9 cellular contexts compared by ENCODE assay signal in genomic region chr3:32420138-32420981, GRCh38. TPM values are rescaled to one million over a fixed set of nuclear protein-coding genes. Genes with fewer than 3 reads are reported as not detected.
A peak's percentile ranks its signal among the peaks of the same experiment; 100 is the strongest.
DNase-seq lines count a peak whose midpoint lies in the region; ATAC-seq and TF ChIP-seq lines count a peak whose summit lies in the region.
"Had no signal": no experiment of that assay in that cellular context is flagged by ENCODE, and none has a peak within 500 bp of the region (broad histone marks: within the 10 kb centered on the region; RNA-seq: fewer than 3 reads in every experiment).

No MANE protein-coding gene starts in this region.

- H3K4me1 ChIP-seq in RWPE2 (ENCODE audit: insufficient read depth, poor library complexity, severe bottlenecking) (peaks cover 37% of the 10 kb centered on the region), endodermal cell (ENCODE audit: control insufficient read depth, insufficient read depth, low read length) (peaks cover 3% of the 10 kb centered on the region)

- H3K27me3 ChIP-seq in RWPE2 (ENCODE audit: insufficient read depth, poor library complexity, severe bottlenecking) = no peaks in the 10 kb centered on the region
- H3K27me3 ChIP-seq in endodermal cell (ENCODE audit: control insufficient read depth, insufficient read depth, low read length, poor library complexity, severe bottlenecking) = no peaks in the 10 kb centered on the region

- H3K4me3 ChIP-seq in RWPE2 (ENCODE audit: severe bottlenecking) (no peak overlapping the region), endodermal cell (ENCODE audit: low read length) (no peak overlapping the region)
- H3K4me3 ChIP-seq: SK-N-MC had no signal

- 78 to 80% methylated on average over 9 to 12 of the region's 12 CpGs for WGBS in endodermal cell (ENCODE audit: insufficient coverage in 1 of 2, insufficient read length in 1 of 2), 2 experiments

- H3K27ac ChIP-seq in C4-2B = 0 out of 2 replicates have a peak overlapping the region, but pooled peaks have one; percentile 5
- H3K27ac ChIP-seq in RWPE2 (ENCODE audit: poor library complexity, severe bottlenecking) = peak overlapping the region; percentile 84
- peak overlapping the region; percentile 52 for H3K27ac ChIP-seq in endodermal cell (ENCODE audit: low read depth, low read length)
- H3K27ac ChIP-seq: SK-N-MC had no signal

- ATAC-seq in GM18867 (IDR thresholded peaks at IDR 0.05; ENCODE audit: unreplicated experiment) (peak; percentile 61), HG03060 (IDR thresholded peaks at IDR 0.05; ENCODE audit: low read depth, unreplicated experiment) (peak; percentile 47), RWPE2 (ENCODE audit: low read depth) (peak; percentile 82)

- H3K27ac Mint-ChIP-seq in endodermal cell = peak overlapping the region; percentile 81
- peak overlapping the region; percentile 79 for H3K27ac Mint-ChIP-seq in neural crest cell (ENCODE audit: unreplicated experiment)

- intact Hi-C loops in posterior vena cava (cut with DNase I) = no loop called here

- peaks cover 15% of the 10 kb centered on the region for H3K4me1 Mint-ChIP-seq in endodermal cell
- peaks cover 61% of the 10 kb centered on the region for H3K4me1 Mint-ChIP-seq in neural crest cell

- H3K9me3 Mint-ChIP-seq in endodermal cell = peaks cover 8% of the 10 kb centered on the region
- peaks cover 8% of the 10 kb centered on the region for H3K9me3 Mint-ChIP-seq in neural crest cell

- H3K36me3 Mint-ChIP-seq in endodermal cell (ENCODE audit: low read depth) = no peaks in the 10 kb centered on the region
- peaks cover 12% of the 10 kb centered on the region for H3K36me3 Mint-ChIP-seq in neural crest cell (ENCODE audit: low read depth)

- TF ChIP-seq CTCF in C4-2B (conservative IDR thresholded peaks at IDR 0.05) (no peak), RWPE2 (IDR thresholded peaks at IDR 0.05; ENCODE audit: poor library complexity, severe bottlenecking) (peak; percentile 36), endodermal cell (conservative IDR thresholded peaks at IDR 0.05) (peak; percentile 71), neural crest cell (conservative IDR thresholded peaks at IDR 0.05) (peak; percentile 43)

- H3K9ac ChIP-seq in endodermal cell (ENCODE audit: extremely low read depth, low read length, poor library complexity, severe bottlenecking) = no peak overlapping the region

- H3K27me3 Mint-ChIP-seq in endodermal cell (ENCODE audit: insufficient read depth) (no peaks in the 10 kb centered on the region), neural crest cell (ENCODE audit: low read depth) (no peaks in the 10 kb centered on the region)

- H3K4me3 Mint-ChIP-seq in endodermal cell = no peak overlapping the region
- peak overlapping the region; percentile 25 for H3K4me3 Mint-ChIP-seq in neural crest cell

- H3K9me3 ChIP-seq in RWPE2 (ENCODE audit: severe bottlenecking) = no peaks in the 10 kb centered on the region
- H3K9me3 ChIP-seq in endodermal cell (ENCODE audit: control insufficient read depth, low read length) = peaks cover 7% of the 10 kb centered on the region

- H3K36me3 ChIP-seq in RWPE2 (ENCODE audit: low read depth) = no peaks in the 10 kb centered on the region
- H3K36me3 ChIP-seq in endodermal cell (ENCODE audit: control insufficient read depth, insufficient read depth, low read length) = no peaks in the 10 kb centered on the region

- DNase-seq in RWPE2 (ENCODE audit: low spot score) (peak; percentile 89), endodermal cell (peak; percentile 91), neural crest cell (ENCODE audit: low read depth, low spot score) (peak; percentile 24), posterior vena cava (ENCODE audit: low spot score) (no peak), SK-N-DZ (ENCODE audit: low spot score) (no peak)

RNA-seq across cellular contexts. Expression of gene CMTM7, which starts 28.7 kb away (rescaled TPM):
- total RNA-seq in endodermal cell (10 to 100 TPM; 11.1 TPM), neural crest cell (37.4 and 38.0 TPM in 2 replicates), posterior vena cava (10 to 100 TPM in 1 of 2 donors, 1 to 10 TPM in 1; 9.2 to 10.7 TPM)
- polyA plus RNA-seq in endodermal cell (2013, experiment 1 of 2) = 32.5 TPM
- polyA plus RNA-seq in endodermal cell (2013, experiment 2 of 2) = 32.2 TPM
- 24.8 and 27.4 TPM in 2 replicates for polyA plus RNA-seq in SK-N-DZ (2014; cell fraction: cytosol; rRNA removed)
- 18.6 and 22.5 TPM in 2 replicates for polyA plus RNA-seq in SK-N-DZ (2014; cell fraction: nucleus; rRNA removed)

Comparison
In these comparisons a context has a peak if more than half of its experiments do, and no peak if none do; other contexts are left out.
1. H3K27ac ChIP-seq: peak in every context shown above with its lines; median percentile 84 in RWPE2; 52 in endodermal cell; 5 in C4-2B.
2. DNase-seq: peak in RWPE2 (single experiment), endodermal cell (single experiment) and neural crest cell (single experiment); none in posterior vena cava (single experiment) and SK-N-DZ (single experiment).
3. Peak in every context shown above with its lines, with median percentiles within 50 percentile points of each other: ATAC-seq.